9 cellular contexts compared by ENCODE assay signal in the genomic region with DNA sequence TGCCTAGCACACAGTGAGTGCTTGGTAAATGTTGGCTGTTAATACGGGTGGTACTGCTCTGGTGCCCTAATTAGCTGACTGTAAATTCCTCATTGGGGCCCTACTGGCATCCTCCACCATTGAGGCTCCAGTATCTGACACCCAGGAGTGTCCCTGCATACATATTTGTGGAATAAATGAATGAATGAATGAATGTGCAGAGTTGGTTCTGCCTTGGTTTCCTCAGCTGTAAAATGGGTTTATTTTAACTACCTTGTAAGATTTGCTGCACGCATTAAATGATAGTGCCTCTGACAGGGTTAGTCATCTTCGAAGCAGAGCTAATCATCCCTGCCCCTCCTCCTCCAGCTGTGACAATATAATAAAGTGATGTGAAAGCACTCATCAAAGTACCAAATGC. TPM values are rescaled to one million over a fixed set of nuclear protein-coding genes. Genes with fewer than 3 reads are reported as not detected.
"Had no signal": no experiment of that assay in that cellular context is flagged by ENCODE, and none has a peak within 500 bp of the region (broad histone marks: within the 10 kb centered on the region; RNA-seq: fewer than 3 reads in every experiment).

No MANE protein-coding gene starts in this region.

- FAIRE-seq: G401.6, GM12878, GM12891, GM12892, GM18507, GM19239 had no signal

- ATAC-seq: GM12878 had no signal

- DNase-seq: GDM1, GF-D8 had no signal

- H3K4me3 ChIP-seq: GM12878 had no signal

RNA-seq across cellular contexts. Expression of gene SORBS1, which starts 49.6 kb away (rescaled TPM):
- total RNA-seq: G401 had no signal
